In the genomic region with DNA sequence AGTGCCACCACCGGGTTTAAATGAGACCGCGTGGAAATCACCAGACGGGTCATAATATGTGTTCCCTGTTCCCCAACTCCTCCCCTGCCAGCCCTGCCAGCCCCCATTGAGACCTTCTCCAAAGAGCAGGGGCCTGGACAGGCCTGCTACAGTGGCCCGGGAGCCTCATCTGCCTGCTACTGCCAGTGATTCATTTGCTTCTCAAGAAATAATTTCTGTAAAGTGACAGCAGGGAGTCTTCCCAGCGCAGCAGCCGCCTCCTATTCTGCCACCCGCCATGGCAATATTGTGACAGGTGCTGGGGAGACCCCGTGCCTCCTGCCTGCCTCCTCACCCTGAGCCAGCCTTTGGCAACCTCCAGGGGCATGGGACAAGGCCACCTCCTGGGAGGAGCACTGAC, we compare ENCODE assay signal across 11 cellular contexts. TPM values are rescaled to one million over a fixed set of nuclear protein-coding genes. Genes with fewer than 3 reads are reported as not detected.
DNase-seq lines count a peak whose midpoint lies in the region; ATAC-seq and TF ChIP-seq lines count a peak whose summit lies in the region.
"Had no signal": no experiment of that assay in that cellular context is flagged by ENCODE, and none has a peak within 500 bp of the region (broad histone marks: within the 10 kb centered on the region; RNA-seq: fewer than 3 reads in every experiment).

No MANE protein-coding gene starts in this region.

- H3K9me3 Mint-ChIP-seq in MCF 10A (ENCODE audit: unreplicated experiment) = no peaks in the 10 kb centered on the region
- H3K9me3 Mint-ChIP-seq in naive thymus-derived CD4-positive, alpha-beta T cell = peaks cover 0 to 3% (median 0%) of the 10 kb centered on the region in 11 donors

- H3K27me3 ChIP-seq in left ventricle myocardium inferior (ENCODE audit: low read depth) (no peaks in the 10 kb centered on the region), heart left ventricle (no peaks in the 10 kb centered on the region), upper lobe of right lung (no peaks in the 10 kb centered on the region)
- H3K27me3 ChIP-seq in naive thymus-derived CD4-positive, alpha-beta T cell (ENCODE audit: control insufficient read depth in 2 of 2, insufficient read depth in 2 of 2, low read length in 2 of 2) = no peaks in the 10 kb centered on the region

- peaks cover 18% of the 10 kb centered on the region for H3K36me3 Mint-ChIP-seq in MCF 10A (ENCODE audit: insufficient read depth, unreplicated experiment)
- H3K36me3 Mint-ChIP-seq in naive thymus-derived CD4-positive, alpha-beta T cell = peaks cover 0 to 4% (median 0%) of the 10 kb centered on the region in 5 donors

- H3K27ac ChIP-seq in left ventricle myocardium inferior (replicated peaks) (peak overlapping the region; percentile 2), heart left ventricle (peak overlapping the region in 2 of 12 donors; percentile 88 to 95), upper lobe of right lung (peak overlapping the region; percentile 94)
- H3K27ac ChIP-seq in naive thymus-derived CD4-positive, alpha-beta T cell (ENCODE audit: low read depth, low read length) = peak overlapping the region; percentile 98
- H3K27ac ChIP-seq: WERI-Rb-1 had no signal

- in situ Hi-C loops in GM13976 (cut with MboI; ENCODE audit: low sequenced_read_pairs, unreplicated experiment) = no loop called here

- DNase-seq in left ventricle myocardium inferior (no peak), heart left ventricle (no peak), MCF 10A (ENCODE audit: unreplicated experiment) (no peak), upper lobe of right lung (no peak), dedifferentiated amniotic fluid mesenchymal stem cell (ENCODE audit: extremely low spot score) (no peak), GM13976 (ENCODE audit: low spot score) (no peak)
- no peak for DNase-seq in naive thymus-derived CD4-positive, alpha-beta T cell
- no peak for DNase-seq in stimulated activated CD4-positive, alpha-beta T cell treated with anti-CD3 and anti-CD28 coated beads, Interleukin-4, amount 100 ng/mL, for 1 hour
- DNase-seq: NCI-H1694, WERI-Rb-1 had no signal

- H3K36me3 ChIP-seq in left ventricle myocardium inferior (no peaks in the 10 kb centered on the region), heart left ventricle (no peaks in the 10 kb centered on the region), upper lobe of right lung (no peaks in the 10 kb centered on the region)
- H3K36me3 ChIP-seq in naive thymus-derived CD4-positive, alpha-beta T cell (ENCODE audit: control insufficient read depth in 2 of 3, insufficient read depth in 3 of 3, low read length in 3 of 3) = peaks cover 0 to 7% (median 0%) of the 10 kb centered on the region in 3 experiments
- H3K36me3 ChIP-seq: WERI-Rb-1 had no signal

- CTCF ChIA-PET in MCF 10A (lab: Yijun Ruan, JAX) = interaction anchor here (0.8 to 1.2 kb wide), 2 partner anchors 38 to 148 kb away, joined by 3 to 4 read pairs; no protein-coding TSS in a partner anchor
- CTCF ChIA-PET in naive thymus-derived CD4-positive, alpha-beta T cell (lab: Charles Lee) = no interaction called here

- POLR2A ChIA-PET in MCF 10A (lab: Yijun Ruan, JAX) = no interaction called here
- POLR2A ChIA-PET in naive thymus-derived CD4-positive, alpha-beta T cell (lab: Charles Lee) = interaction anchor here (2.1 to 12.2 kb wide), 2 partner anchors 8 to 21 kb away, joined by 8 to 181 read pairs; no protein-coding TSS in a partner anchor

- no peak for ATAC-seq in heart left ventricle
- no peak for ATAC-seq in naive thymus-derived CD4-positive, alpha-beta T cell
- no peak for ATAC-seq in upper lobe of right lung
- ATAC-seq: right cardiac atrium had no signal

- H3K4me3 ChIP-seq in left ventricle myocardium inferior = no peak overlapping the region
- H3K4me3 ChIP-seq in heart left ventricle = no peak overlapping the region
- peak overlapping the region; percentile 50 for H3K4me3 ChIP-seq in naive thymus-derived CD4-positive, alpha-beta T cell (ENCODE audit: low read length)
- no peak overlapping the region for H3K4me3 ChIP-seq in upper lobe of right lung

- H3K27ac Mint-ChIP-seq in MCF 10A (ENCODE audit: low read depth, unreplicated experiment) = peak overlapping the region; percentile 19
- peak overlapping the region in 8 of 9 donors; percentile 91 to 99 (median 98) for H3K27ac Mint-ChIP-seq in naive thymus-derived CD4-positive, alpha-beta T cell

- TF ChIP-seq POLR2A in heart left ventricle (IDR thresholded peaks at IDR 0.05) = no peak

- 91 to 93% (median 92%) methylated on average over 8 to 9 of the region's 9 CpGs for WGBS in heart left ventricle, 4 donors

- H3K9me3 ChIP-seq in left ventricle myocardium inferior (replicated peaks) (no peaks in the 10 kb centered on the region), heart left ventricle (no peaks in the 10 kb centered on the region), upper lobe of right lung (no peaks in the 10 kb centered on the region)
- H3K9me3 ChIP-seq in naive thymus-derived CD4-positive, alpha-beta T cell (ENCODE audit: control insufficient read depth in 2 of 3, low read length in 3 of 3) = no peaks in the 10 kb centered on the region

- BruUV-seq in MCF 10A (replicated peaks; lab: Mats Ljungman, UMichigan) = no TSS peak

- peaks cover 49% of the 10 kb centered on the region for H3K4me1 Mint-ChIP-seq in MCF 10A (ENCODE audit: insufficient read depth, unreplicated experiment)
- peaks cover 76 to 94% (median 86%) of the 10 kb centered on the region in 7 donors for H3K4me1 Mint-ChIP-seq in naive thymus-derived CD4-positive, alpha-beta T cell

- no peaks in the 10 kb centered on the region for H3K27me3 Mint-ChIP-seq in MCF 10A (ENCODE audit: insufficient read depth, unreplicated experiment)
- no peaks in the 10 kb centered on the region for H3K27me3 Mint-ChIP-seq in naive thymus-derived CD4-positive, alpha-beta T cell

- H3K4me1 ChIP-seq in left ventricle myocardium inferior (peaks cover 84% of the 10 kb centered on the region), heart left ventricle (peaks cover 5 to 88% (median 65%) of the 10 kb centered on the region in 12 donors), upper lobe of right lung (peaks cover 81% of the 10 kb centered on the region)
- peaks cover 86 to 94% of the 10 kb centered on the region in 2 donors for H3K4me1 ChIP-seq in naive thymus-derived CD4-positive, alpha-beta T cell (ENCODE audit: control insufficient read depth in 2 of 2, insufficient read depth in 2 of 2, low read length in 2 of 2)

- no peak overlapping the region for H3K4me3 Mint-ChIP-seq in MCF 10A (ENCODE audit: unreplicated experiment)
- H3K4me3 Mint-ChIP-seq in naive thymus-derived CD4-positive, alpha-beta T cell = peak overlapping the region; percentile 82 to 94 (median 90)

- no peak for TF ChIP-seq CTCF in left ventricle myocardium inferior (IDR thresholded peaks at IDR 0.05; ENCODE audit: borderline replicate concordance)
- no peak for TF ChIP-seq CTCF in heart left ventricle (IDR thresholded peaks at IDR 0.05)
- TF ChIP-seq CTCF in MCF 10A (IDR thresholded peaks at IDR 0.05; ENCODE audit: unreplicated experiment) = no peak
- no peak for TF ChIP-seq CTCF in upper lobe of right lung (IDR thresholded peaks at IDR 0.05)
- TF ChIP-seq CTCF in GM13976 (IDR thresholded peaks at IDR 0.05; ENCODE audit: borderline replicate concordance, control extremely low read depth, extremely low read depth, insufficient read depth, missing control alignments) = no peak

- intact Hi-C loops in left ventricle myocardium inferior (cut with micrococcal nuclease) = no loop called here
- intact Hi-C loops in heart left ventricle (cut with DNase I) = no loop called here
- intact Hi-C loops in MCF 10A (cut with micrococcal nuclease) = no loop called here
- intact Hi-C loops in naive thymus-derived CD4-positive, alpha-beta T cell (cut with micrococcal nuclease) = no loop called here
- intact Hi-C loops in upper lobe of right lung (cut with DNase I) = no loop called here

RNA-seq across cellular contexts. Expression of gene IFFO2, which starts 8.9 kb away (rescaled TPM):
- total RNA-seq in left ventricle myocardium inferior (3.3 TPM), heart left ventricle (1 to 10 TPM; 3.1 to 9.0 (median 5.3) TPM), MCF 10A (2022) (10.8 and 21.0 TPM in 2 replicates), upper lobe of right lung (15.4 TPM)
- 1 to 10 TPM; 2.5 to 3.9 TPM for polyA plus RNA-seq in heart left ventricle
- 10 to 100 TPM; 20.5 to 57.1 (median 28.2) TPM for total RNA-seq in naive thymus-derived CD4-positive, alpha-beta T cell
- polyA plus RNA-seq in naive thymus-derived CD4-positive, alpha-beta T cell = 1 to 10 TPM; 1.1 to 2.7 TPM

RNA-seq across cellular contexts. Expression of gene ALDH4A1, which starts 45.2 kb away (rescaled TPM):
- total RNA-seq in left ventricle myocardium inferior (35.9 TPM), heart left ventricle (10 to 100 TPM; 20.8 to 57.6 (median 30.6) TPM), MCF 10A (2022) (5.7 and 6.3 TPM in 2 replicates), upper lobe of right lung (11.8 TPM)
- polyA plus RNA-seq in heart left ventricle = 10 to 100 TPM; 22.0 to 33.3 TPM
- total RNA-seq in naive thymus-derived CD4-positive, alpha-beta T cell = 1 to 10 TPM; 1.3 to 3.2 (median 1.6) TPM
- polyA plus RNA-seq in naive thymus-derived CD4-positive, alpha-beta T cell = 1 to 10 TPM in 1 of 2 donors, under 1 TPM in 1; 0.94 to 1.3 TPM
